Comparison of ENCODE assay signal across 14 cellular contexts in the genomic region with DNA sequence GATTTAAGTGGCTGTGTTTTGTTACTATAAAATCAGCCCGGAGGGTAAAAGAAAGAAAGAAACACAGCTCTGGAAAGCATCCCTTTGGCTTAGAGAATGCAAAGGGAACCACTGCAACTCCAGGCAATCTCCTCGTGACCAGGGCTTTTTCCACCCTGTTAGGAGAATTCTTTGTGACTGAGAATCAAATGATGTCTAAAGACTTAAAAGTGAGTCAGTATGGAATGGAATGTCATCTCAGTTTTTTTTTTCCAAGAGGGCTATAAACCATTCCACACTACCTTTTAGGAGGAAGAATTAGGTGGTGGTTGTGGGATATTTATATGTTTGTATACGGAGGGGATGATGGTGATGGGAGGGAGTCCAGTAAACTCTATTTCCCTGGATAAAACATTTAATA.
A peak's percentile ranks its signal among the peaks of the same experiment; 100 is the strongest.
DNase-seq lines count a peak whose midpoint lies in the region; ATAC-seq and TF ChIP-seq lines count a peak whose summit lies in the region.
"Had no signal": no experiment of that assay in that cellular context is flagged by ENCODE, and none has a peak within 500 bp of the region (broad histone marks: within the 10 kb centered on the region; RNA-seq: fewer than 3 reads in every experiment).

No MANE protein-coding gene starts in this region.

- ATAC-seq in HG03045 (IDR thresholded peaks at IDR 0.05; ENCODE audit: unreplicated experiment), result no peak
- no peak for ATAC-seq in HG02759 (IDR thresholded peaks at IDR 0.05; ENCODE audit: unreplicated experiment)

- DNase-seq in AG20443 (ENCODE audit: low spot score) (peak; percentile 79), PC-9 (no peak), fibroblast of mammary gland (ENCODE audit: low read depth) (peak; percentile 64), non-pigmented ciliary epithelial cell (ENCODE audit: low read depth) (peak; percentile 78), anterior cingulate cortex (lab: John Stamatoyannopoulos, UW) (no peak)
- no peak for DNase-seq in activated naive CD4-positive, alpha-beta T cell treated with anti-CD3 and anti-CD28 coated beads, Interleukin-2, amount 50 U/mL, for 16 hours
- DNase-seq: activated CD4-positive, alpha-beta memory T cell treated with anti-CD3 and anti-CD28 coated beads for 36 hours; activated gamma-delta T cell treated with Interleukin-2 at 50 U/mL for 16 hours; C1 segment of cervical spinal cord; hypothalamus; NCI-H146; upper lobe of left lung had no signal

- H3K79me2 ChIP-seq in PC-9 (ENCODE audit: low read depth), result no peaks in the 10 kb centered on the region

- H4K20me1 ChIP-seq in PC-9 (ENCODE audit: insufficient read depth), result no peaks in the 10 kb centered on the region

- H3F3A ChIP-seq in PC-9 (ENCODE audit: insufficient read depth, low read depth), result no peaks in the 10 kb centered on the region

- H3K9me3 ChIP-seq in PC-9 (ENCODE audit: insufficient read depth, low read depth), result no peaks in the 10 kb centered on the region
- H3K9me3 ChIP-seq: upper lobe of left lung had no signal

- H3K4me3 ChIP-seq in PC-9 (no peak overlapping the region), fibroblast of mammary gland (ENCODE audit: control insufficient read depth, low read depth, low read length) (no peak overlapping the region)
- H3K4me3 ChIP-seq: upper lobe of left lung had no signal

- POLR2A ChIA-PET in PC-9 (lab: Charles Lee; ENCODE audit: unreplicated experiment), result no interaction called here

- CTCF ChIA-PET in PC-9 (lab: Charles Lee), result interaction anchor here (0.7 kb wide), 1 partner anchor 294 kb away, joined by 3 read pairs; no protein-coding TSS in a partner anchor

- H3K9me2 ChIP-seq in PC-9 (ENCODE audit: insufficient read depth), result no peaks in the 10 kb centered on the region

- no peak overlapping the region for H3K4me2 ChIP-seq in PC-9

- no peaks in the 10 kb centered on the region for H3K4me1 ChIP-seq in PC-9 (replicated peaks; ENCODE audit: insufficient read depth)
- H3K4me1 ChIP-seq: upper lobe of left lung had no signal

- H3K27ac ChIP-seq in PC-9, result no peak overlapping the region
- H3K27ac ChIP-seq: upper lobe of left lung had no signal

- TF ChIP-seq CTCF in PC-9 (conservative IDR thresholded peaks at IDR 0.05) (no peak), fibroblast of mammary gland (conservative IDR thresholded peaks at IDR 0.05; ENCODE audit: control insufficient read depth, insufficient read depth, low read depth, low read length) (no peak)

- BruUV-seq in PC-9 (replicated peaks; lab: Mats Ljungman, UMichigan), result no TSS peak

- no peaks in the 10 kb centered on the region for H3K27me3 ChIP-seq in PC-9 (ENCODE audit: insufficient read depth, low read depth)
- H3K27me3 ChIP-seq: upper lobe of left lung had no signal

- intact Hi-C loops in PC-9 (cut with micrococcal nuclease; ENCODE audit: unreplicated experiment), result no loop called here

- H2AFZ ChIP-seq in PC-9, result peak overlapping the region; percentile 9; the same call in 1 of the 2 replicates

- H3K36me3 ChIP-seq in PC-9 (ENCODE audit: low read depth), result no peaks in the 10 kb centered on the region
- H3K36me3 ChIP-seq: upper lobe of left lung had no signal

Comparison
In these comparisons a context has a peak if more than half of its experiments do, and no peak if none do; other contexts are left out.
1. DNase-seq: peak in AG20443 (single experiment), fibroblast of mammary gland (single experiment) and non-pigmented ciliary epithelial cell (single experiment); none in PC-9 (0 of 2), activated naive CD4-positive, alpha-beta T cell treated with anti-CD3 and anti-CD28 coated beads, Interleukin-2, amount 50 U/mL, for 16 hours (single experiment) and anterior cingulate cortex (0 of 58).